ENCODE assay signal across 25 cellular contexts in genomic region chr16:53565300-53565699, GRCh38.
"Had no signal": no experiment of that assay in that cellular context is flagged by ENCODE, and none has a peak within 500 bp of the region (broad histone marks: within the 10 kb centered on the region; RNA-seq: fewer than 3 reads in every experiment).

No MANE protein-coding gene starts in this region.

- ATAC-seq: activated T-cell treated with anti-CD3 and anti-CD28 coated beads, Interleukin-2, amount 50 U/mL, for 72 hours; body of pancreas; left colon; naive thymus-derived CD4-positive, alpha-beta T cell; pancreas; stimulated activated memory B cell treated with anti-CD40 and anti-IgM and Interleukin-4, amounts not matched to agents 10 μg/mL and 1 μg/mL and 100 μg/mL, for 72 hours had no signal

- DNase-seq: activated CD4-positive, alpha-beta T cell treated with anti-CD3 and anti-CD28 coated beads for 4 hours; activated CD4-positive, alpha-beta T cell treated with anti-CD3 and anti-CD28 coated beads, Interleukin-2, amount 50 U/mL, for 4 hours; activated CD4-positive, CD25-positive, alpha-beta regulatory T cell; activated naive CD4-positive, alpha-beta T cell; activated T-cell treated with anti-CD3 and anti-CD28 coated beads for 4 hours; activated T-cell treated with anti-CD3 and anti-CD28 coated beads, Interleukin-2, amount 50 U/mL, for 72 hours; adrenal gland; aorta; body of pancreas; colonic mucosa; effector CD8-positive, alpha-beta T cell; hippocampal formation; kidney; left colon; midbrain; naive thymus-derived CD4-positive, alpha-beta T cell; pancreas; stimulated activated CD4-positive, alpha-beta T cell treated with anti-CD3 and anti-CD28 coated beads, Interleukin-1b, Interleukin-23, amount 100 ng/mL, for 48 hours; stimulated activated CD4-positive, alpha-beta T cell treated with anti-CD3 and anti-CD28 coated beads, Interleukin-4, amount 100 ng/mL, for 4 hours; stimulated activated CD8-positive, alpha-beta memory T cell treated with anti-CD3 and anti-CD28 coated beads, Interleukin-4, amount 100 ng/mL, for 48 hours; stomach; tibial artery had no signal

- H3K4me3 ChIP-seq: adrenal gland, body of pancreas, colonic mucosa, pancreas, right atrium auricular region, smooth muscle cell, stomach, tibial artery had no signal
